ENCODE assay signal across 23 cellular contexts in the genomic region with DNA sequence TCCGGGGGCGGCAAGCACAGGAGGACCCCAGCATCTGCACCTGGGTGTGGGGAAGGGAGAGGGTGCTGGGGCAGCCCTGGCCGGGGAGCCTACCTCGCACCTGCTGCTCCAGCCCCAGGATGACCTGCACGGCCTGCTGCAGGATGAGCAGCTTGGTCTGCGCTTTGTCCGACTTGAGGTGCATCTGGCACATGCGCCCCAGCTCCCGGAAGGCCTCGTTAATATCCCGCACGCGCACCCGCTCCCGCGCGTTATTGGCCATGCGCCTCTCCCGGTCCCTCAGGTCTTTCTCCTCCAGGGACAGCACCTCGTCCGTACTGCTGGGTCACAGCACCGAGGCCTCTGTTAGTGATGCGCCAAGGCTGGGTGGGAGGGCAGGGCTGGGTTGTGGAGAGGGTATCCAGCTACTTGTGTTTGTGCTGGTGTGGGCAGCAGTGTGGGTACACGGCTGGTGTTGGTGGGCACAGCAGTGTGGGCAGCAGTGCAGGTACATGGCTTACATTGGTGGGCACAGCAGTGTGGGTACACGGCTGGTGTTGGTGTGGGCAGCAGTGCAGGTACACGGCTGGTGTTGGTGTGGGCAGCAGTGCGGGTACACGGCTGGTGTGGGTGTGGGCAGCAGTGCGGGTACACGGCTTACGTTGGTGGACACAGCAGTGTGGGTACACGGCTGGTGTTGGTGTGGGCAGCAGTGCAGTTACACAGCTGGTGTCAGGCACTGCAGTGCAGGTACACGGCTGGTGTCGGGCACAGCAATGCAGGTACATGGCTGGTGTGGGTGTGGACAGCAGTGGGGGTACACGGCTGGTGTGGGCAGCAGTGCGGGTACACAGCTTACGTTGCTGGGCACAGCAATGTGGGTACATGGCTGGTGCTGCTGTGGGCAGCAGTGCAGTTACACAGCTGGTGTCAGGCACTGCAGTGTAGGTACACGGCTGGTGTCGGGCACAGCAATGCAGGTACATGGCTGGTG.
"Had no signal": no experiment of that assay in that cellular context is flagged by ENCODE, and none has a peak within 500 bp of the region (broad histone marks: within the 10 kb centered on the region; RNA-seq: fewer than 3 reads in every experiment).

No MANE protein-coding gene starts in this region.

- H3K27ac ChIP-seq: heart right ventricle, neutrophil, ovary, prostate gland, spleen, upper lobe of left lung had no signal

- H3K36me3 ChIP-seq: ovary had no signal

- DNase-seq: activated B cell treated with CpG ODN at 0.5 μM for 24 hours; activated CD4-positive, alpha-beta T cell treated with anti-CD3 and anti-CD28 coated beads for 36 hours; activated CD4-positive, alpha-beta T cell treated with anti-CD3 and anti-CD28 coated beads, Interleukin-2, amount 50 U/mL, for 4 hours; activated CD8-positive, alpha-beta memory T cell treated with anti-CD3 and anti-CD28 coated beads, Interleukin-2, amount 50 U/mL, for 48 hours; activated naive CD4-positive, alpha-beta T cell treated with anti-CD3 and anti-CD28 coated beads, Interleukin-2, amount 10 ng/mL, durations not matched to agents 7 days and 5 days; activated T-cell treated with anti-CD3 and anti-CD28 coated beads, Interleukin-2, amount 50 U/mL, for 4 hours; caudate nucleus; dermis blood vessel endothelial cell; effector CD8-positive, alpha-beta T cell; erythroblast; foreskin fibroblast; heart right ventricle; islet precursor cell; left cardiac atrium; midbrain; ovary; spleen; stimulated activated CD4-positive, alpha-beta T cell treated with anti-CD3 and anti-CD28 coated beads, Interleukin-4, amount 100 ng/mL, for 1 hour; stimulated activated naive CD8-positive, alpha-beta T cell treated with anti-CD3 and anti-CD28 coated beads, Interleukin-15, Interleukin-2, amounts not matched to agents 100 U/mL and 50 U/mL, for 24 hours had no signal

- H3K4me3 ChIP-seq: heart right ventricle, ovary, prostate gland, spleen, upper lobe of left lung had no signal

- H3K4me1 ChIP-seq: prostate gland had no signal

- H3K9me3 ChIP-seq: neutrophil, ovary, prostate gland, spleen, upper lobe of left lung had no signal

- ATAC-seq: activated CD4-positive, alpha-beta T cell treated with anti-CD3 and anti-CD28 coated beads for 36 hours; activated T-cell treated with anti-CD3 and anti-CD28 coated beads, Interleukin-2, amount 50 U/mL, for 4 hours; heart right ventricle; left cardiac atrium; natural killer cell treated with Interleukin-12 subunit alpha and Interleukin-12 subunit beta and Interleukin-15 and Interleukin-18, amount 100 ng/mL, for 72 hours; stimulated activated naive CD8-positive, alpha-beta T cell treated with anti-CD3 and anti-CD28 coated beads, Interleukin-15, Interleukin-2, amounts not matched to agents 100 U/mL and 50 U/mL, for 24 hours had no signal

- H3K27me3 ChIP-seq: heart right ventricle, ovary, spleen, upper lobe of left lung had no signal
